In genomic region chr10:32938554-32939061, GRCh38 we compare ENCODE assay signal across 8 cellular contexts. TPM values are rescaled to one million over a fixed set of nuclear protein-coding genes. Genes with fewer than 3 reads are reported as not detected.
DNase-seq lines count a peak whose midpoint lies in the region; ATAC-seq, FAIRE-seq and TF ChIP-seq lines count a peak whose summit lies in the region.

No MANE protein-coding gene starts in this region.

- no peaks in the 10 kb centered on the region for H3K27me3 ChIP-seq in astrocyte (ENCODE audit: insufficient read depth, low read length)

- H3K36me3 Mint-ChIP-seq in astrocyte (ENCODE audit: low read depth, unreplicated experiment) = peaks cover 24% of the 10 kb centered on the region
- peaks cover 5 to 24% of the 10 kb centered on the region in 2 donors for H3K36me3 Mint-ChIP-seq in stimulated activated naive B cell treated with anti-CD40 and anti-IgM and Interleukin-4, amounts not matched to agents 10 μg/mL and 1 μg/mL and 100 μg/mL, for 72 hours

- DNase-seq in NCI-H526 (lab: John Stamatoyannopoulos, UW) = peak; percentile 47 to 55
- no peak for DNase-seq in NCI-H526 treated with DMSO at 0.1 percent for 48 hours (lab: John Stamatoyannopoulos, UW)
- DNase-seq in astrocyte (ENCODE audit: low read depth) = no peak
- peak; percentile 42 for DNase-seq in kidney tubule cell (ENCODE audit: low spot score)
- no peak for DNase-seq in stimulated activated naive B cell treated with anti-CD40 and anti-IgM and Interleukin-4, amounts not matched to agents 10 μg/mL and 1 μg/mL and 100 μg/mL, for 72 hours
- no peak for DNase-seq in NOMO-1 treated with dmso at 0.1 percent for 144 hours (lab: John Stamatoyannopoulos, UW; ENCODE audit: unreplicated experiment)
- DNase-seq in GM12891 (ENCODE audit: insufficient read length, low spot score) = no peak

- FAIRE-seq in astrocyte (lab: Jason Lieb, UNC) (no peak), GM12891 (lab: Jason Lieb, UNC) (no peak)

- H3K27ac ChIP-seq in astrocyte (ENCODE audit: low read depth, low read length) = peak overlapping the region; percentile 24

- peak overlapping the region; percentile 68 for H3K4me2 ChIP-seq in astrocyte (ENCODE audit: low read length)

- no peak for TF ChIP-seq POLR2A in GM12891 (IDR thresholded peaks at IDR 0.05; ENCODE audit: low read depth, low read length)

- peak overlapping the region; percentile 4 for H3K9ac ChIP-seq in astrocyte (ENCODE audit: low read length)

- H3K27ac Mint-ChIP-seq in astrocyte (ENCODE audit: unreplicated experiment) = peak overlapping the region; percentile 73
- H3K27ac Mint-ChIP-seq in stimulated activated naive B cell treated with anti-CD40 and anti-IgM and Interleukin-4, amounts not matched to agents 10 μg/mL and 1 μg/mL and 100 μg/mL, for 72 hours = peak overlapping the region; percentile 26

- peaks cover 72% of the 10 kb centered on the region for H3K4me1 Mint-ChIP-seq in astrocyte (ENCODE audit: low read depth, unreplicated experiment)
- peaks cover 33 to 49% of the 10 kb centered on the region in 2 donors for H3K4me1 Mint-ChIP-seq in stimulated activated naive B cell treated with anti-CD40 and anti-IgM and Interleukin-4, amounts not matched to agents 10 μg/mL and 1 μg/mL and 100 μg/mL, for 72 hours

- H3K27me3 Mint-ChIP-seq in astrocyte (ENCODE audit: low read depth, unreplicated experiment) = no peaks in the 10 kb centered on the region
- no peaks in the 10 kb centered on the region for H3K27me3 Mint-ChIP-seq in stimulated activated naive B cell treated with anti-CD40 and anti-IgM and Interleukin-4, amounts not matched to agents 10 μg/mL and 1 μg/mL and 100 μg/mL, for 72 hours

- no peak overlapping the region for H2AFZ ChIP-seq in astrocyte (ENCODE audit: low read depth, low read length)

- peaks cover 100% of the 10 kb centered on the region for H3K79me2 ChIP-seq in astrocyte (ENCODE audit: insufficient read depth, low read length)

- no peaks in the 10 kb centered on the region for H3K9me3 Mint-ChIP-seq in astrocyte (ENCODE audit: unreplicated experiment)
- no peaks in the 10 kb centered on the region for H3K9me3 Mint-ChIP-seq in stimulated activated naive B cell treated with anti-CD40 and anti-IgM and Interleukin-4, amounts not matched to agents 10 μg/mL and 1 μg/mL and 100 μg/mL, for 72 hours

- no peak for TF ChIP-seq CTCF in astrocyte (IDR thresholded peaks at IDR 0.05; ENCODE audit: insufficient read depth, low read depth, low read length)

- peaks cover 38% of the 10 kb centered on the region for H3K36me3 ChIP-seq in astrocyte (ENCODE audit: insufficient read depth, low read length)

- peaks cover 97% of the 10 kb centered on the region for H4K20me1 ChIP-seq in astrocyte (ENCODE audit: insufficient read depth, low read length)

- H3K4me1 ChIP-seq in astrocyte (ENCODE audit: insufficient read depth, low read length) = peaks cover 46% of the 10 kb centered on the region

- H3K4me3 ChIP-seq in astrocyte (ENCODE audit: insufficient read depth, low read depth, low read length) = no peak overlapping the region

- ATAC-seq in stimulated activated naive B cell treated with anti-CD40 and anti-IgM and Interleukin-4, amounts not matched to agents 10 μg/mL and 1 μg/mL and 100 μg/mL, for 72 hours (replicated peaks) = no peak
- no peak for ATAC-seq in GM21723 (IDR thresholded peaks at IDR 0.05; ENCODE audit: unreplicated experiment)

- peak overlapping the region; percentile 47 for H3K4me3 Mint-ChIP-seq in astrocyte (ENCODE audit: unreplicated experiment)
- H3K4me3 Mint-ChIP-seq in stimulated activated naive B cell treated with anti-CD40 and anti-IgM and Interleukin-4, amounts not matched to agents 10 μg/mL and 1 μg/mL and 100 μg/mL, for 72 hours = peak overlapping the region; percentile 51 to 60

- no peaks in the 10 kb centered on the region for H3K9me3 ChIP-seq in astrocyte (ENCODE audit: insufficient read depth, low read depth, low read length)

TF ChIP-seq in GM12891, 5 proteins besides CTCF, POLR2A, EP300 and RAD21:
- no peak for TF ChIP-seq TAF1 (IDR thresholded peaks at IDR 0.05; ENCODE audit: low read depth, low read length)
- TF ChIP-seq PAX5 (IDR thresholded peaks at IDR 0.05; ENCODE audit: insufficient read depth, low read length, severe bottlenecking) = no peak
- no peak for TF ChIP-seq POU2F2 (IDR thresholded peaks at IDR 0.05; ENCODE audit: low read depth, low read length)
- TF ChIP-seq POLR2AphosphoS5 (IDR thresholded peaks at IDR 0.05; ENCODE audit: low read depth, low read length) = no peak
TF ChIP-seq in GM12891: peak in this region for 0.

RNA-seq across cellular contexts. Expression of gene ITGB1, which starts 19.4 kb away (rescaled TPM):
- 2,575 and 2,956 TPM in 2 replicates for total RNA-seq in astrocyte
- 30.6 TPM for polyA plus RNA-seq in GM12891 (2012; ENCODE audit: low read depth, missing spikeins)

Comparison
In these comparisons a context has a peak if more than half of its experiments do, and no peak if none do; other contexts are left out.
1. DNase-seq: peak in NCI-H526 (2 of 2) and kidney tubule cell (single experiment); none in NCI-H526 treated with DMSO at 0.1 percent for 48 hours (single experiment), astrocyte (single experiment), stimulated activated naive B cell treated with anti-CD40 and anti-IgM and Interleukin-4, amounts not matched to agents 10 μg/mL and 1 μg/mL and 100 μg/mL, for 72 hours (single experiment), NOMO-1 treated with dmso at 0.1 percent for 144 hours (single experiment) and GM12891 (single experiment).